Comparison of ENCODE assay signal across 29 cellular contexts in genomic region chr15:74445816-74446763, GRCh38.
"Had no signal": no experiment of that assay in that cellular context is flagged by ENCODE, and none has a peak within 500 bp of the region (broad histone marks: within the 10 kb centered on the region; RNA-seq: fewer than 3 reads in every experiment).

No MANE protein-coding gene starts in this region.

- H3K27me3 ChIP-seq: esophagus muscularis mucosa, foreskin keratinocyte, heart left ventricle, left lung, ovary, stomach, uterus had no signal

- H3K4me3 Mint-ChIP-seq: activated CD8-positive, alpha-beta T cell treated with anti-CD3 and anti-CD28 coated beads for 36 hours; activated naive CD8-positive, alpha-beta T cell treated with anti-CD3 and anti-CD28 coated beads, Interleukin-2, amount 50 U/mL, for 24 hours; central memory CD8-positive, alpha-beta T cell; dendritic cell treated with granulocyte-macrophage colony-stimulating factor and Interleukin-4, amounts not matched to agents 40 ng/mL and 50 ng/mL, for 4 days; stimulated activated naive B cell treated with anti-CD40 and anti-IgM and Interleukin-4, amounts not matched to agents 10 μg/mL and 1 μg/mL and 100 μg/mL, for 72 hours; WTC11 had no signal

- ATAC-seq: activated CD8-positive, alpha-beta T cell treated with anti-CD3 and anti-CD28 coated beads for 36 hours; activated naive CD8-positive, alpha-beta T cell treated with anti-CD3 and anti-CD28 coated beads, Interleukin-2, amount 50 U/mL, for 24 hours; foreskin keratinocyte; heart left ventricle; left lung; stimulated activated naive B cell treated with anti-CD40 and anti-IgM and Interleukin-4, amounts not matched to agents 10 μg/mL and 1 μg/mL and 100 μg/mL, for 72 hours; WTC11 had no signal

- H3K4me3 ChIP-seq: esophagus muscularis mucosa, heart left ventricle, left lung, ovary, prostate gland, smooth muscle cell, stomach, thoracic aorta, uterus had no signal

- H3K36me3 ChIP-seq: ovary, uterus had no signal

- H3K9me3 Mint-ChIP-seq: activated CD8-positive, alpha-beta T cell treated with anti-CD3 and anti-CD28 coated beads for 36 hours; activated naive CD8-positive, alpha-beta T cell treated with anti-CD3 and anti-CD28 coated beads, Interleukin-2, amount 50 U/mL, for 24 hours; central memory CD8-positive, alpha-beta T cell; dendritic cell treated with granulocyte-macrophage colony-stimulating factor and Interleukin-4, amounts not matched to agents 40 ng/mL and 50 ng/mL, for 4 days; stimulated activated naive B cell treated with anti-CD40 and anti-IgM and Interleukin-4, amounts not matched to agents 10 μg/mL and 1 μg/mL and 100 μg/mL, for 72 hours; WTC11 had no signal

- H3K4me1 ChIP-seq: foreskin keratinocyte, left lung, prostate gland, uterus had no signal

- H3K27me3 Mint-ChIP-seq: activated CD8-positive, alpha-beta T cell treated with anti-CD3 and anti-CD28 coated beads for 36 hours; activated naive CD8-positive, alpha-beta T cell treated with anti-CD3 and anti-CD28 coated beads, Interleukin-2, amount 50 U/mL, for 24 hours; central memory CD8-positive, alpha-beta T cell; dendritic cell treated with granulocyte-macrophage colony-stimulating factor and Interleukin-4, amounts not matched to agents 40 ng/mL and 50 ng/mL, for 4 days; stimulated activated naive B cell treated with anti-CD40 and anti-IgM and Interleukin-4, amounts not matched to agents 10 μg/mL and 1 μg/mL and 100 μg/mL, for 72 hours had no signal

- H3K9me3 ChIP-seq: esophagus muscularis mucosa, heart left ventricle, left lung, ovary, prostate gland, stomach, thoracic aorta, uterus had no signal

- DNase-seq: activated CD4-positive, alpha-beta T cell treated with anti-CD3 and anti-CD28 coated beads for 1 hour; activated CD4-positive, alpha-beta T cell treated with anti-CD3 and anti-CD28 coated beads, Interleukin-2, amount 50 U/mL, for 1 hour; activated CD8-positive, alpha-beta T cell treated with anti-CD3 and anti-CD28 coated beads for 36 hours; activated naive CD4-positive, alpha-beta T cell treated with anti-CD3 and anti-CD28 coated beads, Interleukin-2, amount 50 U/mL, for 16 hours; activated naive CD8-positive, alpha-beta T cell treated with anti-CD3 and anti-CD28 coated beads, Interleukin-2, amount 50 U/mL, for 24 hours; activated T-cell treated with anti-CD3 and anti-CD28 coated beads, Interleukin-2, amount 50 U/mL, for 48 hours; amygdala; effector CD4-positive, alpha-beta T cell; foreskin keratinocyte; heart left ventricle; kidney glomerular epithelial cell; left lung; mammary epithelial cell; retina; stimulated activated CD4-positive, alpha-beta T cell treated with anti-CD3 and anti-CD28 coated beads, Interleukin-15, amount 100 ng/mL, for 24 hours; stimulated activated CD4-positive, alpha-beta T cell treated with anti-CD3 and anti-CD28 coated beads, Interleukin-2, amount 100 ng/mL, for 24 hours; stimulated activated naive B cell treated with anti-CD40 and anti-IgM and Interleukin-4, amounts not matched to agents 10 μg/mL and 1 μg/mL and 100 μg/mL, for 72 hours; stomach; T-helper 2 cell; trophoblast cell; uterus had no signal

- H3K27ac ChIP-seq: esophagus muscularis mucosa, foreskin keratinocyte, heart left ventricle, left lung, ovary, prostate gland, stomach, thoracic aorta, uterus had no signal

- H3K4me1 Mint-ChIP-seq: activated naive CD8-positive, alpha-beta T cell treated with anti-CD3 and anti-CD28 coated beads, Interleukin-2, amount 50 U/mL, for 24 hours; central memory CD8-positive, alpha-beta T cell had no signal

- H3K4me2 ChIP-seq: smooth muscle cell had no signal

- H3K27ac Mint-ChIP-seq: activated CD8-positive, alpha-beta T cell treated with anti-CD3 and anti-CD28 coated beads for 36 hours; activated naive CD8-positive, alpha-beta T cell treated with anti-CD3 and anti-CD28 coated beads, Interleukin-2, amount 50 U/mL, for 24 hours; dendritic cell treated with granulocyte-macrophage colony-stimulating factor and Interleukin-4, amounts not matched to agents 40 ng/mL and 50 ng/mL, for 4 days; stimulated activated naive B cell treated with anti-CD40 and anti-IgM and Interleukin-4, amounts not matched to agents 10 μg/mL and 1 μg/mL and 100 μg/mL, for 72 hours; WTC11 had no signal
